23 cellular contexts compared by ENCODE assay signal in genomic region chr15:93913310-93913709, GRCh38.
"Had no signal": no experiment of that assay in that cellular context is flagged by ENCODE, and none has a peak within 500 bp of the region (broad histone marks: within the 10 kb centered on the region; RNA-seq: fewer than 3 reads in every experiment).

No MANE protein-coding gene starts in this region.

- H3K27me3 ChIP-seq: gastrocnemius medialis, hepatocyte, right lobe of liver, tibial nerve, upper lobe of left lung had no signal

- H3K9ac ChIP-seq: parathyroid adenoma had no signal

- H3K36me3 ChIP-seq: gastrocnemius medialis, right lobe of liver, thoracic aorta, tibial nerve, upper lobe of left lung had no signal

- H3K4me2 ChIP-seq: hepatocyte had no signal

- H3K4me3 ChIP-seq: gastrocnemius medialis, hepatocyte, lung, mucosa of descending colon, right lobe of liver, thoracic aorta, tibial nerve, upper lobe of left lung had no signal

- H2AFZ ChIP-seq: hepatocyte, parathyroid adenoma had no signal

- H3K27ac ChIP-seq: gastrocnemius medialis, hepatocyte, parathyroid adenoma, right lobe of liver, thoracic aorta, tibial nerve, upper lobe of left lung had no signal

- H3K79me2 ChIP-seq: hepatocyte, parathyroid adenoma had no signal

- DNase-seq: cortex of kidney; effector CD4-positive, alpha-beta T cell; foreskin fibroblast; gastrocnemius medialis; head of caudate nucleus; kidney; mucosa of descending colon; naive B cell; right lobe of liver; small intestine; stimulated activated CD4-positive, alpha-beta T cell treated with anti-CD3 and anti-CD28 coated beads, Interleukin-15, amount 100 ng/mL, for 24 hours; stimulated activated CD4-positive, alpha-beta T cell treated with anti-CD3 and anti-CD28 coated beads, Interleukin-2, amount 100 ng/mL, for 48 hours; stimulated activated naive B cell treated with anti-CD40 and anti-IgM and Interleukin-4, amounts not matched to agents 10 μg/mL and 1 μg/mL and 100 μg/mL, for 72 hours; upper lobe of left lung had no signal

- H3K9me3 ChIP-seq: gastrocnemius medialis, mucosa of descending colon, right lobe of liver, thoracic aorta, tibial nerve, upper lobe of left lung had no signal

- H3K4me1 ChIP-seq: gastrocnemius medialis, parathyroid adenoma, right lobe of liver, tibial nerve, upper lobe of left lung had no signal

- ATAC-seq: esophagus mucosa; gastrocnemius medialis; left lobe of liver; mucosa of descending colon; natural killer cell treated with Interleukin-12 subunit alpha and Interleukin-12 subunit beta and Interleukin-15 and Interleukin-18, amount 100 ng/mL, for 72 hours; right lobe of liver had no signal

- FAIRE-seq: urothelium cell line had no signal
